Comparison of ENCODE assay signal across 13 cellular contexts in genomic region chr5:139566611-139567010, GRCh38. TPM values are rescaled to one million over a fixed set of nuclear protein-coding genes. Genes with fewer than 3 reads are reported as not detected.
A peak's percentile ranks its signal among the peaks of the same experiment; 100 is the strongest.
DNase-seq lines count a peak whose midpoint lies in the region; ATAC-seq and TF ChIP-seq lines count a peak whose summit lies in the region.
"Had no signal": no experiment of that assay in that cellular context is flagged by ENCODE, and none has a peak within 500 bp of the region (broad histone marks: within the 10 kb centered on the region; RNA-seq: fewer than 3 reads in every experiment).

No MANE protein-coding gene starts in this region.

- ATAC-seq in stimulated activated naive CD8-positive, alpha-beta T cell treated with anti-CD3 and anti-CD28 coated beads, Interleukin-15, amount 100 ng/mL, for 72 hours: no peak

- H3K4me1 Mint-ChIP-seq in activated naive CD4-positive, alpha-beta T cell treated with anti-CD3 and anti-CD28 coated beads for 36 hours (ENCODE audit: low read depth): peaks cover 79% of the 10 kb centered on the region
- peaks cover 67% of the 10 kb centered on the region for H3K4me1 Mint-ChIP-seq in chondrocyte (ENCODE audit: low read depth)
- peaks cover 80% of the 10 kb centered on the region for H3K4me1 Mint-ChIP-seq in stimulated activated naive CD8-positive, alpha-beta T cell treated with anti-CD3 and anti-CD28 coated beads, Interleukin-15, amount 100 ng/mL, for 72 hours

- H3K4me3 ChIP-seq in sigmoid colon: no peak overlapping the region

- H3K36me3 Mint-ChIP-seq in activated naive CD4-positive, alpha-beta T cell treated with anti-CD3 and anti-CD28 coated beads for 36 hours (ENCODE audit: low read depth): peaks cover 46% of the 10 kb centered on the region
- H3K36me3 Mint-ChIP-seq in chondrocyte (ENCODE audit: low read depth): no peaks in the 10 kb centered on the region

- no peak for TF ChIP-seq EP300 in sigmoid colon (IDR thresholded peaks at IDR 0.05)

- no peaks in the 10 kb centered on the region for H3K27me3 Mint-ChIP-seq in activated naive CD4-positive, alpha-beta T cell treated with anti-CD3 and anti-CD28 coated beads for 36 hours (ENCODE audit: low read depth)
- no peaks in the 10 kb centered on the region for H3K27me3 Mint-ChIP-seq in chondrocyte (ENCODE audit: low read depth)
- no peaks in the 10 kb centered on the region for H3K27me3 Mint-ChIP-seq in stimulated activated naive CD8-positive, alpha-beta T cell treated with anti-CD3 and anti-CD28 coated beads, Interleukin-15, amount 100 ng/mL, for 72 hours

- peak overlapping the region; percentile 69 for H3K4me3 Mint-ChIP-seq in activated naive CD4-positive, alpha-beta T cell treated with anti-CD3 and anti-CD28 coated beads for 36 hours
- no peak overlapping the region for H3K4me3 Mint-ChIP-seq in chondrocyte (ENCODE audit: unreplicated experiment)
- peak overlapping the region; percentile 79 to 97 for H3K4me3 Mint-ChIP-seq in stimulated activated naive CD8-positive, alpha-beta T cell treated with anti-CD3 and anti-CD28 coated beads, Interleukin-15, amount 100 ng/mL, for 72 hours
- H3K4me3 Mint-ChIP-seq: HFFc6, mesothelial cell of epicardium had no signal

- H3K27ac Mint-ChIP-seq in activated naive CD4-positive, alpha-beta T cell treated with anti-CD3 and anti-CD28 coated beads for 36 hours: peak overlapping the region; percentile 95
- H3K27ac Mint-ChIP-seq in chondrocyte (ENCODE audit: unreplicated experiment): peak overlapping the region; percentile 8
- H3K27ac Mint-ChIP-seq in stimulated activated naive CD8-positive, alpha-beta T cell treated with anti-CD3 and anti-CD28 coated beads, Interleukin-15, amount 100 ng/mL, for 72 hours: peak overlapping the region; percentile 80
- H3K27ac Mint-ChIP-seq: mesothelial cell of epicardium had no signal

- peaks cover 0 to 7% (median 0%) of the 10 kb centered on the region in 4 donors for H3K36me3 ChIP-seq in sigmoid colon

- no peaks in the 10 kb centered on the region for H3K9me3 Mint-ChIP-seq in activated naive CD4-positive, alpha-beta T cell treated with anti-CD3 and anti-CD28 coated beads for 36 hours
- H3K9me3 Mint-ChIP-seq in chondrocyte (ENCODE audit: low read depth): no peaks in the 10 kb centered on the region
- no peaks in the 10 kb centered on the region for H3K9me3 Mint-ChIP-seq in stimulated activated naive CD8-positive, alpha-beta T cell treated with anti-CD3 and anti-CD28 coated beads, Interleukin-15, amount 100 ng/mL, for 72 hours
- H3K9me3 Mint-ChIP-seq: HFFc6, mesothelial cell of epicardium had no signal

- peaks cover 0 to 70% (median 58%) of the 10 kb centered on the region in 4 donors for H3K4me1 ChIP-seq in sigmoid colon
- H3K4me1 ChIP-seq: BE2C had no signal

- H3K27ac ChIP-seq in sigmoid colon: no peak overlapping the region

- DNase-seq in activated naive CD4-positive, alpha-beta T cell treated with anti-CD3 and anti-CD28 coated beads for 36 hours: no peak
- DNase-seq in activated naive CD4-positive, alpha-beta T cell treated with Interleukin-2 at 50 U/mL for 16 hours: no peak
- peak; percentile 80 for DNase-seq in NOMO-1 treated with DMSO at 0.1 percent for 48 hours (lab: John Stamatoyannopoulos, UW; ENCODE audit: unreplicated experiment)
- DNase-seq in chondrocyte (ENCODE audit: low spot score): no peak
- no peak for DNase-seq in stimulated activated naive CD8-positive, alpha-beta T cell treated with anti-CD3 and anti-CD28 coated beads, Interleukin-15, amount 100 ng/mL, for 72 hours
- no peak for DNase-seq in midbrain (lab: John Stamatoyannopoulos, UW)
- DNase-seq in sigmoid colon: no peak
- DNase-seq in HuH-7.5 (ENCODE audit: low spot score): no peak
- DNase-seq: BE2C, HFFc6, NCI-H1092, NCI-H774 had no signal

- CTCF ChIA-PET in activated naive CD4-positive, alpha-beta T cell treated with anti-CD3 and anti-CD28 coated beads for 36 hours (lab: Charles Lee): interaction anchor here (0.6 to 1.7 kb wide), 4 partner anchors 11 to 199 kb away, joined by 3 to 5 read pairs (median 3); no protein-coding TSS in a partner anchor

- H3K27me3 ChIP-seq in sigmoid colon: no peaks in the 10 kb centered on the region
- H3K27me3 ChIP-seq: BE2C had no signal

- no peak for TF ChIP-seq POLR2A in sigmoid colon (IDR thresholded peaks at IDR 0.05)

- no peaks in the 10 kb centered on the region for H3K9me3 ChIP-seq in sigmoid colon
- H3K9me3 ChIP-seq: BE2C had no signal

- WGBS in sigmoid colon, 2 donors: 80 to 88% methylated on average over 5 of the region's 5 CpGs

- TF ChIP-seq CTCF in chondrocyte (IDR thresholded peaks at IDR 0.05) (no peak), sigmoid colon (IDR thresholded peaks at IDR 0.05) (no peak)

- intact Hi-C loops in activated naive CD4-positive, alpha-beta T cell treated with anti-CD3 and anti-CD28 coated beads for 36 hours (cut with micrococcal nuclease): no loop called here
- intact Hi-C loops in sigmoid colon (cut with DNase I): no loop called here

RNA-seq across cellular contexts. Expression of gene UBE2D2, which starts 5.5 kb away (rescaled TPM):
- 100 to 1,000 TPM; 221 to 243 TPM for total RNA-seq in activated naive CD4-positive, alpha-beta T cell treated with anti-CD3 and anti-CD28 coated beads for 36 hours
- total RNA-seq in chondrocyte (110 to 129 TPM (median 117 TPM) in 3 replicates), sigmoid colon (10 to 100 TPM; 61.5 to 93.0 (median 69.7) TPM)
- polyA plus RNA-seq in sigmoid colon: 100 to 1,000 TPM; 113 to 177 (median 146) TPM

Comparison
In these comparisons a context has a peak if more than half of its experiments do, and no peak if none do; other contexts are left out.
1. H3K27ac Mint-ChIP-seq: peak in every context shown above with its lines; median percentile 95 in activated naive CD4-positive, alpha-beta T cell treated with anti-CD3 and anti-CD28 coated beads for 36 hours; 80 in stimulated activated naive CD8-positive, alpha-beta T cell treated with anti-CD3 and anti-CD28 coated beads, Interleukin-15, amount 100 ng/mL, for 72 hours; 8 in chondrocyte.